In the genomic region with DNA sequence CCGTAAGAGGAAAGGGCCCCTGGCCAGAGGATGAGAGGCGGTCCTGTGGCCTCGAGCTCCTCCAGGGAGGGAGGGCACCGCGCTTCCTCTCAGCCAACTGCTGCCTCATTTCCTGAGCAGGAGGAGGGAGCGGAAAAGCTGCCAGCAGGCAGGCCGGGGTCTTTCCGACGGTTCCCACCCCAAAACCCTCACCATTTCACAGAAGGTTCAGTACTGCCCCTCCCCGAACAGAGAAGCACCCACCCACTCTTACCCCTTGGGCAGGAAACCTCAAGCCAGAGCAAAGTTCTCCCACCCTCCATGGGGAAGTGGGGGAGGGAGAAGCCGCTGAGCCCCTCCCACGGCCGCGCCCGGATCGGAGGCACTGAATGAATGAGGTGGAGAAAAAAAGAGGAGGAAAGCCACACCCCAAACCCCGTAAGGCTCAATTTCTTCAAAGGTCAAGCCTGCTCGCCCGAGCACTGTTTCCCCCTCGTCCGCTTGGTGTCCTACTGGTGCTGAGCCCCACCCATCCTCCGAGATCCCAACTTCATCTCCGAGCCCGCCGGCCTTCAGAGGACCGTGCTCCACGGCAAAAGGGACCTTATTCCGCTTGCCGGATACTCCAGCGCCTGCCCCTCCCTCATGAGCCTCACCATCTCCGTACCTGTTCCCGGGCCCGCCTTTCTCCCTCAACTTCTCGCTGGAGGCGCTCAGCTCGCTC, we compare ENCODE assay signal across 8 cellular contexts. TPM values are rescaled to one million over a fixed set of nuclear protein-coding genes. Genes with fewer than 3 reads are reported as not detected.
A peak's percentile ranks its signal among the peaks of the same experiment; 100 is the strongest.
DNase-seq lines count a peak whose midpoint lies in the region; TF ChIP-seq lines count a peak whose summit lies in the region.

No MANE protein-coding gene starts in this region.

- H4K20me1 ChIP-seq in mammary epithelial cell (ENCODE audit: insufficient read depth, low read length), result peaks cover 34% of the 10 kb centered on the region

- CTCF ChIA-PET in GM10248 (lab: Yijun Ruan, JAX) (interaction anchor here (1.4 to 3.1 kb wide), 2 partner anchors 153 to 196 kb away, joined by 5 to 8 read pairs; a partner anchor contains a TSS), mammary epithelial cell (lab: Charles Lee; ENCODE audit: low non-redundant PET) (interaction anchor here (0.7 kb wide), 1 partner anchor 1079 kb away, joined by 4 read pairs; no protein-coding TSS in a partner anchor)

- dilution Hi-C loops in mammary epithelial cell (cut with HindIII; ENCODE audit: low sequenced_read_pairs), result no loop called here

- in situ Hi-C loops in mammary epithelial cell (cut with MboI; ENCODE audit: low sequenced_read_pairs in 2 of 2), result loop anchor here in 1 of 2 donors (5.0 to 10.0 kb wide), 3 partner anchors 50 to 152 kb away; a partner anchor contains a TSS

- no peaks in the 10 kb centered on the region for H3K36me3 ChIP-seq in mammary epithelial cell (ENCODE audit: insufficient read depth, low read length)

- BruUV-seq in mammary epithelial cell (replicated peaks; lab: Mats Ljungman, UMichigan), result no TSS peak

- no peaks in the 10 kb centered on the region for H3K9me3 ChIP-seq in mammary epithelial cell (replicated peaks; ENCODE audit: insufficient read depth, low read length)

- no peaks in the 10 kb centered on the region for H3K27me3 ChIP-seq in mammary epithelial cell (ENCODE audit: insufficient read depth, low read length)

- DNase-seq in GM10248 (ENCODE audit: extremely low spot score) (peak; percentile 83), HCEC 1CT (peak; percentile 82), NCI-H1105 (lab: John Stamatoyannopoulos, UW) (peak; percentile 32), mammary epithelial cell (peak; percentile 84), iris pigment epithelial cell (ENCODE audit: low read depth) (peak; percentile 95), DMS153 treated with DMSO at 0.1 percent for 48 hours (lab: John Stamatoyannopoulos, UW; ENCODE audit: unreplicated experiment) (no peak)
- DNase-seq in stimulated activated CD4-positive, alpha-beta T cell treated with anti-CD3 and anti-CD28 coated beads, Interleukin-12 subunit alpha, Interleukin-12 subunit beta, amount 100 ng/mL, for 24 hours (ENCODE audit: low read depth in 2 of 2), result peak; percentile 64 to 78

- H3K27ac ChIP-seq in VCaP, result peak overlapping the region; percentile 87
- peak overlapping the region; percentile 94 for H3K27ac ChIP-seq in mammary epithelial cell (ENCODE audit: insufficient read depth, low read depth, low read length)

- intact Hi-C loops in mammary epithelial cell (cut with micrococcal nuclease), result loop anchor here (1.0 to 5.0 kb wide), 3 partner anchors 15 to 190 kb away; a partner anchor contains a TSS

- peak overlapping the region; percentile 96 for H3K9ac ChIP-seq in mammary epithelial cell (ENCODE audit: insufficient read depth, low read length)

- POLR2A ChIA-PET in GM10248 (lab: Yijun Ruan, JAX), result interaction anchor here (0.5 to 1.1 kb wide), 4 partner anchors 14 to 40 kb away, joined by 3 to 7 read pairs (median 4); a partner anchor contains a TSS

- H3K4me3 ChIP-seq in mammary epithelial cell (replicated peaks in 1 of 3; ENCODE audit: insufficient read depth in 1 of 3, low read depth in 2 of 3, low read length in 3 of 3), result peak overlapping the region; percentile 85 to 96 (median 91)

- TF ChIP-seq CTCF in GM10248 (IDR thresholded peaks at IDR 0.05; ENCODE audit: control extremely low read depth, extremely low read depth, low read depth, missing control alignments) (no peak), VCaP (conservative IDR thresholded peaks at IDR 0.05) (no peak), mammary epithelial cell (conservative IDR thresholded peaks at IDR 0.05 in 1 of 2, IDR thresholded peaks at IDR 0.05 in 1 of 2; ENCODE audit: extremely low read depth in 1 of 2, insufficient read depth in 1 of 2, low read depth in 1 of 2, low read length in 2 of 2) (no peak)

- peaks cover 55% of the 10 kb centered on the region for H3K79me2 ChIP-seq in mammary epithelial cell (ENCODE audit: insufficient read depth, low read length)

- under 1% methylated on average over 18 of the region's 36 CpGs for WGBS in mammary epithelial cell (ENCODE audit: low coverage, missing lambda C conversion rate)

- H3K4me1 ChIP-seq in mammary epithelial cell (ENCODE audit: insufficient read depth, low read length), result peaks cover 34% of the 10 kb centered on the region

- peak overlapping the region; percentile 67 for H3K4me2 ChIP-seq in mammary epithelial cell (ENCODE audit: insufficient read depth, low read depth, low read length)

- peak overlapping the region; percentile 70 for H2AFZ ChIP-seq in mammary epithelial cell (ENCODE audit: low read depth, low read length)

RNA-seq across cellular contexts. Expression of a gene that starts 9.4 kb away (rescaled TPM):
- 100 to 1,000 TPM; 330 to 550 TPM for total RNA-seq in mammary epithelial cell
- polyA plus RNA-seq in mammary epithelial cell, result 440 TPM
- polyA minus RNA-seq in mammary epithelial cell, result 266 TPM

RNA-seq across cellular contexts. Expression of a gene that starts 23.6 kb away (rescaled TPM):
- total RNA-seq in mammary epithelial cell, result not detected
- polyA plus RNA-seq in mammary epithelial cell, result not detected
- polyA minus RNA-seq in mammary epithelial cell, result not detected

RNA-seq across cellular contexts. Expression of a gene that starts 27.6 kb away (rescaled TPM):
- under 1 TPM in 1 of 2 donors, not detected in 1; under 0.01 TPM for total RNA-seq in mammary epithelial cell
- not detected for polyA plus RNA-seq in mammary epithelial cell
- not detected for polyA minus RNA-seq in mammary epithelial cell

RNA-seq across cellular contexts. Expression of a gene that starts 38.3 kb away (rescaled TPM):
- total RNA-seq in mammary epithelial cell, result 100 to 1,000 TPM in 1 of 2 donors, 10 to 100 TPM in 1; 63.7 to 168 TPM
- polyA plus RNA-seq in mammary epithelial cell, result 147 TPM
- 161 TPM for polyA minus RNA-seq in mammary epithelial cell
